In genomic region chr10:123527122-123527521, GRCh38 we compare ENCODE assay signal across 19 cellular contexts.
DNase-seq lines count a peak whose midpoint lies in the region; TF ChIP-seq lines count a peak whose summit lies in the region.
"Had no signal": no experiment of that assay in that cellular context is flagged by ENCODE, and none has a peak within 500 bp of the region (broad histone marks: within the 10 kb centered on the region; RNA-seq: fewer than 3 reads in every experiment).

No MANE protein-coding gene starts in this region.

- no peaks in the 10 kb centered on the region for H3K9me3 ChIP-seq in vagina

- H3K4me1 ChIP-seq in vagina: no peaks in the 10 kb centered on the region

- TF ChIP-seq CTCF in vagina (IDR thresholded peaks at IDR 0.05): no peak
- no peak for TF ChIP-seq CTCF in lower leg skin (IDR thresholded peaks at IDR 0.05)

- peak; percentile 17 for DNase-seq in activated CD8-positive, alpha-beta memory T cell treated with anti-CD3 and anti-CD28 coated beads for 24 hours
- DNase-seq in activated CD8-positive, alpha-beta memory T cell treated with anti-CD3 and anti-CD28 coated beads, Interleukin-2, amount 50 U/mL, for 4 hours: no peak
- DNase-seq in NOMO-1 treated with DMSO at 0.1 percent for 48 hours (lab: John Stamatoyannopoulos, UW; ENCODE audit: unreplicated experiment) (peak; percentile 67), kidney tubule cell (ENCODE audit: low spot score) (peak; percentile 1), vagina (ENCODE audit: extremely low spot score in 2 of 2) (peak; percentile 25 to 55), lower leg skin (ENCODE audit: low spot score in 2 of 2) (no peak)
- DNase-seq in activated CD4-positive, alpha-beta T cell treated with anti-CD3 and anti-CD28 coated beads for 48 hours: no peak
- DNase-seq in activated CD8-positive, alpha-beta memory T cell treated with anti-CD3 and anti-CD28 coated beads, Interleukin-2, amount 50 U/mL, for 48 hours: no peak
- DNase-seq: COR-L47, DMS153, H9, IMR-90, Kasumi-1, NCI-H1436 treated with DMSO at 0.1 percent for 48 hours, NCI-H2081 treated with DMSO at 0.1 percent for 48 hours, NCI-H2227 treated with DMSO at 0.1 percent for 48 hours, NCI-H524 treated with DMSO at 0.1 percent for 48 hours, SHP77 treated with DMSO at 0.1 percent for 48 hours had no signal

- intact Hi-C loops in vagina (cut with DNase I) (no loop called here), lower leg skin (cut with DNase I; ENCODE audit: low total_unique reads) (no loop called here)

- no peaks in the 10 kb centered on the region for H3K27me3 ChIP-seq in vagina

- H3K4me3 ChIP-seq in vagina (no peak overlapping the region), lower leg skin (ENCODE audit: low read depth, poor library complexity, severe bottlenecking) (no peak overlapping the region)

- no peak overlapping the region for H3K27ac ChIP-seq in vagina
- H3K27ac ChIP-seq: 22Rv1 had no signal

- no peaks in the 10 kb centered on the region for H3K36me3 ChIP-seq in vagina

- TF ChIP-seq POLR2A in vagina (IDR thresholded peaks at IDR 0.05): no peak
- TF ChIP-seq POLR2A in lower leg skin (IDR thresholded peaks at IDR 0.05): no peak

Comparison
In these comparisons a context has a peak if more than half of its experiments do, and no peak if none do; other contexts are left out.
1. DNase-seq: peak in activated CD8-positive, alpha-beta memory T cell treated with anti-CD3 and anti-CD28 coated beads for 24 hours (single experiment), NOMO-1 treated with DMSO at 0.1 percent for 48 hours (single experiment), kidney tubule cell (single experiment) and vagina (2 of 2); none in activated CD8-positive, alpha-beta memory T cell treated with anti-CD3 and anti-CD28 coated beads, Interleukin-2, amount 50 U/mL, for 4 hours (single experiment), activated CD4-positive, alpha-beta T cell treated with anti-CD3 and anti-CD28 coated beads for 48 hours (single experiment), lower leg skin (0 of 2) and activated CD8-positive, alpha-beta memory T cell treated with anti-CD3 and anti-CD28 coated beads, Interleukin-2, amount 50 U/mL, for 48 hours (single experiment).